8 cellular contexts compared by ENCODE assay signal in genomic region chr5:127517480-127518318, GRCh38. TPM values are rescaled to one million over a fixed set of nuclear protein-coding genes. Genes with fewer than 3 reads are reported as not detected.
DNase-seq lines count a peak whose midpoint lies in the region; ATAC-seq and TF ChIP-seq lines count a peak whose summit lies in the region.

TSS of gene PRRC1 (plus strand) at chr5:127517640. CDS start at chr5:127523480, 5,840 bp downstream.

- peak within 1 kb of the TSS; percentile 85 for H2AFZ ChIP-seq in SK-N-SH (ENCODE audit: low read depth)

- H3K9me3 Mint-ChIP-seq in osteocyte (ENCODE audit: unreplicated experiment) = peaks cover 9% of the 10 kb centered on the region

- no peak for TF ChIP-seq EP300 in SK-N-SH (IDR thresholded peaks at IDR 0.05; ENCODE audit: borderline replicate concordance in 1 of 2, low read depth in 1 of 2, low read length in 1 of 2)

- H3K4me3 Mint-ChIP-seq in osteocyte (ENCODE audit: unreplicated experiment) = peak within 1 kb of the TSS; percentile 85

- CTCF ChIA-PET in SK-N-SH (lab: Yijun Ruan, JAX) = interaction anchor here (1.1 to 2.1 kb wide), 3 partner anchors 20 to 228 kb away, joined by 3 to 10 read pairs (median 3); no protein-coding TSS in a partner anchor

- H4K20me1 ChIP-seq in SK-N-SH (ENCODE audit: insufficient read depth) = peaks cover 37% of the 10 kb centered on the region

- peaks cover 11% of the 10 kb centered on the region for H3K4me1 ChIP-seq in HAP-1
- peaks cover 4 to 9% of the 10 kb centered on the region in 2 experiments; a peak in 3 of 4 replicates for H3K4me1 ChIP-seq in SK-N-SH (ENCODE audit: control insufficient read depth in 1 of 2, insufficient read depth in 2 of 2, low read depth in 1 of 2, low read length in 1 of 2)
- peaks cover 11 to 22% of the 10 kb centered on the region in 2 donors for H3K4me1 ChIP-seq in thoracic aorta (ENCODE audit: control insufficient read depth in 1 of 2, low read depth in 2 of 2)

- TF ChIP-seq CTCF in SK-N-SH (IDR thresholded peaks at IDR 0.05) (no peak), osteocyte (IDR thresholded peaks at IDR 0.05) (no peak), thoracic aorta (IDR thresholded peaks at IDR 0.05) (no peak)

- H3K9me3 ChIP-seq in HAP-1 (peaks cover 4% of the 10 kb centered on the region; the same call in 1 of the 2 replicates), MG63 (peaks cover 20% of the 10 kb centered on the region), SK-N-SH (no peaks in the 10 kb centered on the region), thoracic aorta (no peaks in the 10 kb centered on the region)

- H3K4me3 ChIP-seq in HAP-1 (peak within 1 kb of the TSS; percentile 96), MG63 (peak within 1 kb of the TSS; percentile 100), SK-N-SH (ENCODE audit: low read depth in 2 of 2, low read length in 1 of 2) (peak within 1 kb of the TSS; percentile 86 to 97), thoracic aorta (peak within 1 kb of the TSS; percentile 99)

- in situ Hi-C loops in HAP-1 (cut with MboI; ENCODE audit: low sequenced_read_pairs) = no loop called here

- H3K27me3 ChIP-seq in HAP-1 (ENCODE audit: low read depth) (no peaks in the 10 kb centered on the region), MG63 (peaks cover 4% of the 10 kb centered on the region; the same call in 1 of the 2 replicates), SK-N-SH (ENCODE audit: insufficient read depth) (no peaks in the 10 kb centered on the region), thoracic aorta (replicated peaks; ENCODE audit: insufficient read depth) (no peaks in the 10 kb centered on the region)

- H3K9me2 ChIP-seq in SK-N-SH = no peaks in the 10 kb centered on the region

- no peak for TF ChIP-seq RAD21 in SK-N-SH (IDR thresholded peaks at IDR 0.05; ENCODE audit: low read length)

- DNase-seq in GM04503 (ENCODE audit: low read depth) (peak; percentile 40), HAP-1 (ENCODE audit: low spot score in 2 of 2) (peak; percentile 74 to 89), MG63 (peak; percentile 89), SK-N-SH (peak; percentile 94), glomerular visceral epithelial cell (ENCODE audit: extremely low spot score) (peak; percentile 89), osteocyte (ENCODE audit: extremely low spot score, unreplicated experiment) (peak; percentile 91), thoracic aorta (ENCODE audit: low spot score) (peak; percentile 31)
- peak; percentile 88 for DNase-seq in activated naive CD4-positive, alpha-beta T cell treated with anti-CD3 and anti-CD28 coated beads, Interleukin-2, amount 50 U/mL, for 16 hours

- H3F3A ChIP-seq in SK-N-SH (replicated peaks; ENCODE audit: insufficient read depth) = no peaks in the 10 kb centered on the region

- peak within 1 kb of the TSS; percentile 94 for H3K4me2 ChIP-seq in SK-N-SH

- peak; percentile 78 for ATAC-seq in thoracic aorta (ENCODE audit: insufficient number of reproducible peaks, low FRiP score, low read depth)

- H3K4me1 Mint-ChIP-seq in osteocyte (ENCODE audit: unreplicated experiment) = peaks cover 35% of the 10 kb centered on the region

- WGBS in SK-N-SH (ENCODE audit: low lambda C conversion rate) = 4% methylated on average over 4 of the region's 80 CpGs

- POLR2A ChIA-PET in SK-N-SH (lab: Yijun Ruan, JAX) = interaction anchor here (0.6 to 1.2 kb wide), 4 partner anchors 9 to 740 kb away, joined by 3 to 5 read pairs (median 4); no protein-coding TSS in a partner anchor

- H3K27ac ChIP-seq in SK-N-SH (ENCODE audit: low read depth in 2 of 2, low read length in 1 of 2) (peak within 1 kb of the TSS; percentile 88 to 89), thoracic aorta (peak within 1 kb of the TSS; percentile 64 to 74)

- H3K27me3 Mint-ChIP-seq in osteocyte (ENCODE audit: unreplicated experiment) = no peaks in the 10 kb centered on the region

- H3K36me3 Mint-ChIP-seq in osteocyte (ENCODE audit: unreplicated experiment) = peaks cover 29% of the 10 kb centered on the region

- H3K79me2 ChIP-seq in SK-N-SH (ENCODE audit: insufficient read depth) = peaks cover 51% of the 10 kb centered on the region

- H3K9ac ChIP-seq in SK-N-SH = peak within 1 kb of the TSS; percentile 92

- peak within 1 kb of the TSS; percentile 83 for H3K27ac Mint-ChIP-seq in osteocyte (ENCODE audit: unreplicated experiment)

- H3K36me3 ChIP-seq in HAP-1 (replicated peaks) = peaks cover 15% of the 10 kb centered on the region
- H3K36me3 ChIP-seq in MG63 = peaks cover 38% of the 10 kb centered on the region
- H3K36me3 ChIP-seq in SK-N-SH (replicated peaks in 1 of 2; ENCODE audit: control insufficient read depth in 1 of 2, insufficient read depth in 2 of 2, low read length in 1 of 2) = peaks cover 16 to 37% of the 10 kb centered on the region in 2 experiments
- no peaks in the 10 kb centered on the region for H3K36me3 ChIP-seq in thoracic aorta

TF ChIP-seq in SK-N-SH, 30 proteins besides CTCF, POLR2A, EP300 and RAD21 (continues in another document):
- TF ChIP-seq IRF3 (IDR thresholded peaks at IDR 0.05; ENCODE audit: low read depth, low read length) = no peak
- TF ChIP-seq, protein P1, sequence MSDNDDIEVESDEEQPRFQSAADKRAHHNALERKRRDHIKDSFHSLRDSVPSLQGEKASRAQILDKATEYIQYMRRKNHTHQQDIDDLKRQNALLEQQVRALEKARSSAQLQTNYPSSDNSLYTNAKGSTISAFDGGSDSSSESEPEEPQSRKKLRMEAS (IDR thresholded peaks at IDR 0.05; ENCODE audit: low read depth) = peak; percentile 12
- TF ChIP-seq GABPA (IDR thresholded peaks at IDR 0.05; ENCODE audit: low read depth) = no peak
- no peak for TF ChIP-seq TCF12 (IDR thresholded peaks at IDR 0.05)
- TF ChIP-seq CHD2 (IDR thresholded peaks at IDR 0.05; ENCODE audit: low read length, partially characterized antibody) = no peak
- TF ChIP-seq YY1 (IDR thresholded peaks at IDR 0.05; ENCODE audit: low read depth) = peak; percentile 79
- TF ChIP-seq TAF1 (IDR thresholded peaks at IDR 0.05; ENCODE audit: borderline replicate concordance, low read depth, low read length) = peak; percentile 45
- no peak for TF ChIP-seq USF1 (IDR thresholded peaks at IDR 0.05; ENCODE audit: borderline replicate concordance, low read depth)
- no peak for TF ChIP-seq EZH2phosphoT487 (IDR thresholded peaks at IDR 0.05; ENCODE audit: borderline replicate concordance, low read depth)
- TF ChIP-seq POLR2AphosphoS5 (IDR thresholded peaks at IDR 0.05; ENCODE audit: low read depth, low read length) = peak; percentile 84
- no peak for TF ChIP-seq TEAD4 (IDR thresholded peaks at IDR 0.05; ENCODE audit: borderline replicate concordance, insufficient read depth)
- no peak for TF ChIP-seq USF2 (IDR thresholded peaks at IDR 0.05; ENCODE audit: borderline replicate concordance, low read depth, low read length)
- peak; percentile 80 for TF ChIP-seq NRF1 (IDR thresholded peaks at IDR 0.05; ENCODE audit: low read depth, low read length)
- TF ChIP-seq NFIC (IDR thresholded peaks at IDR 0.05; ENCODE audit: borderline replicate concordance) = no peak
- no peak for TF ChIP-seq RXRA (IDR thresholded peaks at IDR 0.05; ENCODE audit: borderline replicate concordance, low read depth)
- TF ChIP-seq, protein P2, sequence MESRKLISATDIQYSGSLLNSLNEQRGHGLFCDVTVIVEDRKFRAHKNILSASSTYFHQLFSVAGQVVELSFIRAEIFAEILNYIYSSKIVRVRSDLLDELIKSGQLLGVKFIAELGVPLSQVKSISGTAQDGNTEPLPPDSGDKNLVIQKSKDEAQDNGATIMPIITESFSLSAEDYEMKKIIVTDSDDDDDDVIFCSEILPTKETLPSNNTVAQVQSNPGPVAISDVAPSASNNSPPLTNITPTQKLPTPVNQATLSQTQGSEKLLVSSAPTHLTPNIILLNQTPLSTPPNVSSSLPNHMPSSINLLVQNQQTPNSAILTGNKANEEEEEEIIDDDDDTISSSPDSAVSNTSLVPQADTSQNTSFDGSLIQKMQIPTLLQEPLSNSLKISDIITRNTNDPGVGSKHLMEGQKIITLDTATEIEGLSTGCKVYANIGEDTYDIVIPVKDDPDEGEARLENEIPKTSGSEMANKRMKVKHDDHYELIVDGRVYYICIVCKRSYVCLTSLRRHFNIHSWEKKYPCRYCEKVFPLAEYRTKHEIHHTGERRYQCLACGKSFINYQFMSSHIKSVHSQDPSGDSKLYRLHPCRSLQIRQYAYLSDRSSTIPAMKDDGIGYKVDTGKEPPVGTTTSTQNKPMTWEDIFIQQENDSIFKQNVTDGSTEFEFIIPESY (IDR thresholded peaks at IDR 0.05; ENCODE audit: borderline replicate concordance, low read depth) = no peak
- peak; percentile 62; the same call in 1 of the 2 replicates for TF ChIP-seq MXI1 (IDR thresholded peaks at IDR 0.05; ENCODE audit: low read depth, low read length)
- TF ChIP-seq SMC3 (IDR thresholded peaks at IDR 0.05; ENCODE audit: low read depth, low read length) = no peak

RNA-seq across cellular contexts. Expression of gene PRRC1, which starts in this region (rescaled TPM):
- total RNA-seq in MG63 (2014; rRNA removed; shearing (Covaris generic); ENCODE audit: low replicate concordance) = 26.8 and 40.3 TPM in 2 replicates
- 26.6 and 34.2 TPM in 2 replicates for polyA plus RNA-seq in SK-N-SH (2012; rRNA removed)
- polyA plus RNA-seq in SK-N-SH (2012; cell fraction: cytosol; rRNA removed) = 25.7 and 27.1 TPM in 2 replicates
- polyA plus RNA-seq in SK-N-SH (2012; cell fraction: nucleus; rRNA removed) = 19.2 and 36.9 TPM in 2 replicates
- 97.1 and 103 TPM in 2 replicates for total RNA-seq in osteocyte
- 10 to 100 TPM; 28.7 to 41.6 TPM for total RNA-seq in thoracic aorta

Comparison
In these comparisons a context has a peak if more than half of its experiments do, and no peak if none do; other contexts are left out.
1. Peak in every context shown above with its lines: DNase-seq, ATAC-seq, H3K4me3 ChIP-seq and H3K27ac ChIP-seq.
2. DNase-seq: peak in every context shown above with its lines; median percentile 94 in SK-N-SH; 91 in osteocyte; 89 in MG63; 89 in glomerular visceral epithelial cell; 88 in activated naive CD4-positive, alpha-beta T cell treated with anti-CD3 and anti-CD28 coated beads, Interleukin-2, amount 50 U/mL, for 16 hours; 82 in HAP-1; 40 in GM04503; 31 in thoracic aorta.